Comparison of ENCODE assay signal across 8 cellular contexts in genomic region chr1:2194898-2195673, GRCh38. TPM values are rescaled to one million over a fixed set of nuclear protein-coding genes. Genes with fewer than 3 reads are reported as not detected.
DNase-seq lines count a peak whose midpoint lies in the region; ATAC-seq and TF ChIP-seq lines count a peak whose summit lies in the region.

No MANE protein-coding gene starts in this region.

- intact Hi-C loops in stomach (cut with DNase I; ENCODE audit: low total_unique reads): loop anchor here (5.0 kb wide), 1 partner anchor 187 kb away; no protein-coding TSS in a partner anchor

- H3K9me3 Mint-ChIP-seq in nephron progenitor cell: no peaks in the 10 kb centered on the region

- H3K27ac ChIP-seq in stomach: peak overlapping the region; percentile 88 to 98 (median 94)

- peaks cover 65 to 80% (median 73%) of the 10 kb centered on the region in 4 donors for H3K4me1 ChIP-seq in stomach

- H3K36me3 Mint-ChIP-seq in nephron progenitor cell (ENCODE audit: low read depth): no peaks in the 10 kb centered on the region

- ATAC-seq in GM21619 (IDR thresholded peaks at IDR 0.05; ENCODE audit: unreplicated experiment): peak; percentile 56

- H3K27me3 Mint-ChIP-seq in nephron progenitor cell (ENCODE audit: low read depth, poor library complexity): peaks cover 5% of the 10 kb centered on the region

- no peak for TF ChIP-seq POLR2A in stomach (IDR thresholded peaks at IDR 0.05)

- peak overlapping the region; percentile 90 for H3K27ac Mint-ChIP-seq in nephron progenitor cell

- no peak for TF ChIP-seq EP300 in stomach (IDR thresholded peaks at IDR 0.05)

- in situ Hi-C loops in KBM-7 (cut with MboI; ENCODE audit: low pct_unique_long_range_greater_than_20kb, low sequenced_read_pairs): loop anchor here (10.0 to 25.0 kb wide), 2 partner anchors 180 to 592 kb away; no protein-coding TSS in a partner anchor

- H3K4me3 ChIP-seq in fibroblast of the aortic adventitia (ENCODE audit: low read depth, low read length) (peak overlapping the region; percentile 72), stomach (peak overlapping the region; percentile 61 to 73 (median 70))

- no peaks in the 10 kb centered on the region for H3K27me3 ChIP-seq in stomach

- H3K4me3 Mint-ChIP-seq in nephron progenitor cell: peak overlapping the region; percentile 84

- TF ChIP-seq CTCF in fibroblast of the aortic adventitia (IDR thresholded peaks at IDR 0.05; ENCODE audit: insufficient read depth, low read length) (peak; percentile 83), nephron progenitor cell (IDR thresholded peaks at IDR 0.05) (peak; percentile 79), stomach (IDR thresholded peaks at IDR 0.05) (peak in 5 of 7 experiments; percentile 72 to 97 (median 81))

- DNase-seq in DMS53 (lab: John Stamatoyannopoulos, UW): peak; percentile 94
- peak; percentile 89 for DNase-seq in KBM-7
- DNase-seq in RPMI7951 (ENCODE audit: low read depth): peak; percentile 85
- DNase-seq in activated T-helper 9 cell treated with anti-CD3 and anti-CD28 coated beads, Interleukin-2, amount 50 U/mL, for 16 hours (ENCODE audit: low read depth): peak; percentile 76
- peak; percentile 82 for DNase-seq in fibroblast of the aortic adventitia (ENCODE audit: low read depth)
- peak; percentile 81 for DNase-seq in nephron progenitor cell
- peak; percentile 92 for DNase-seq in stomach

- peaks cover 35% of the 10 kb centered on the region for H3K4me1 Mint-ChIP-seq in nephron progenitor cell

- WGBS in stomach, 5 donors: 0 to 3% (median 2%) methylated on average over 10 to 35 of the region's 35 CpGs

- no peaks in the 10 kb centered on the region for H3K36me3 ChIP-seq in stomach

- H3K9me3 ChIP-seq in stomach: no peaks in the 10 kb centered on the region

RNA-seq across cellular contexts. Expression of gene FAAP20, which starts 0.5 kb away (rescaled TPM):
- total RNA-seq in RPMI7951 (2014; rRNA removed; shearing (Covaris generic)): 30.3 and 38.3 TPM in 2 replicates
- 18.5 and 23.2 TPM in 2 replicates for total RNA-seq in fibroblast of the aortic adventitia (ENCODE audit: low replicate concordance)
- total RNA-seq in stomach: 100 to 1,000 TPM in 1 of 5 donors, 10 to 100 TPM in 3, 1 to 10 TPM in 1; 8.2 to 170 (median 25.8) TPM
- 100 to 1,000 TPM in 2 of 3 donors, 10 to 100 TPM in 1; 91.3 to 120 (median 101) TPM for polyA plus RNA-seq in stomach

RNA-seq across cellular contexts. Expression of gene SKI, which starts 33.0 kb away (rescaled TPM):
- 3.5 and 7.7 TPM in 2 replicates for total RNA-seq in RPMI7951 (2014; rRNA removed; shearing (Covaris generic))
- total RNA-seq in fibroblast of the aortic adventitia (ENCODE audit: low replicate concordance) (28.1 and 36.6 TPM in 2 replicates), stomach (10 to 100 TPM; 18.7 to 84.0 (median 32.7) TPM)
- 10 to 100 TPM in 2 of 3 donors, 1 to 10 TPM in 1; 7.4 to 14.8 (median 13.9) TPM for polyA plus RNA-seq in stomach

Comparison
In these comparisons a context has a peak if more than half of its experiments do, and no peak if none do; other contexts are left out.
1. Peak in every context shown above with its lines: DNase-seq, ATAC-seq, H3K4me3 ChIP-seq and H3K27ac ChIP-seq.